Comparison of ENCODE assay signal across 23 cellular contexts in genomic region chr7:117220836-117221235, GRCh38.
DNase-seq lines count a peak whose midpoint lies in the region; ATAC-seq, FAIRE-seq and TF ChIP-seq lines count a peak whose summit lies in the region.
"Had no signal": no experiment of that assay in that cellular context is flagged by ENCODE, and none has a peak within 500 bp of the region (broad histone marks: within the 10 kb centered on the region; RNA-seq: fewer than 3 reads in every experiment).

No MANE protein-coding gene starts in this region.

- no peak overlapping the region for H3K4ac ChIP-seq in mesendoderm (ENCODE audit: low read depth, low read length)

- H3K9ac ChIP-seq in K562 (ENCODE audit: insufficient read depth in 1 of 2, low read depth in 2 of 2, low read length in 2 of 2) = no peak overlapping the region
- no peak overlapping the region for H3K9ac ChIP-seq in mesendoderm (ENCODE audit: low read length)
- H3K9ac ChIP-seq: KMS-11 had no signal

- H3K4me3 ChIP-seq in GM23338 = no peak overlapping the region
- H3K4me3 ChIP-seq in K562 = no peak overlapping the region
- H3K4me3 ChIP-seq in mesendoderm (ENCODE audit: low read length) = no peak overlapping the region
- no peak overlapping the region for H3K4me3 ChIP-seq in transverse colon
- H3K4me3 ChIP-seq: SJCRH30 had no signal

- no peaks in the 10 kb centered on the region for H4K20me1 ChIP-seq in GM23338 (replicated peaks; ENCODE audit: insufficient read depth)
- H4K20me1 ChIP-seq in K562 (replicated peaks; ENCODE audit: control insufficient read depth, insufficient read depth, low read length) = no peaks in the 10 kb centered on the region

- H3K79me2 ChIP-seq in GM23338 (replicated peaks; ENCODE audit: insufficient read depth) (no peaks in the 10 kb centered on the region), K562 (ENCODE audit: control insufficient read depth, insufficient read depth, low read length) (no peaks in the 10 kb centered on the region), mesendoderm (ENCODE audit: control insufficient read depth, insufficient read depth, low read length) (no peaks in the 10 kb centered on the region)

- H3K9me3 ChIP-seq in K562 (replicated peaks; ENCODE audit: control insufficient read depth, insufficient read depth, low read depth, low read length) (no peaks in the 10 kb centered on the region), transverse colon (no peaks in the 10 kb centered on the region)
- H3K9me3 ChIP-seq: SJCRH30 had no signal

- H3K27ac Mint-ChIP-seq in GM23338 = no peak overlapping the region
- H3K27ac Mint-ChIP-seq: B cell; CD8-positive, alpha-beta memory T cell had no signal

- peak; percentile 80 for ATAC-seq in GM23338
- ATAC-seq in K562 = peak; percentile 58
- no peak for ATAC-seq in GM18867 (IDR thresholded peaks at IDR 0.05; ENCODE audit: unreplicated experiment)
- no peak for ATAC-seq in GM18858 (IDR thresholded peaks at IDR 0.05; ENCODE audit: unreplicated experiment)
- ATAC-seq: PC-3, SK-N-SH treated with all-trans-retinoic acid at 6 μM for 48 hours had no signal

- H3K9me3 Mint-ChIP-seq in GM23338 = no peaks in the 10 kb centered on the region
- H3K9me3 Mint-ChIP-seq: CD14-positive monocyte; CD8-positive, alpha-beta memory T cell had no signal

- H3K23ac ChIP-seq in mesendoderm (ENCODE audit: low read length) = no peak overlapping the region

- 0 out of 4 replicates have a peak, but pooled peaks of 1 of the 2 experiments have one; percentile 3 for TF ChIP-seq RAD21 in K562 (CRISPR knock-in tag; conservative IDR thresholded peaks at IDR 0.05 in 1 of 2, IDR thresholded peaks at IDR 0.05 in 1 of 2)

- H3K79me1 ChIP-seq in mesendoderm (ENCODE audit: low read length) = no peaks in the 10 kb centered on the region

- TF ChIP-seq POLR2A in K562 (conservative IDR thresholded peaks at IDR 0.05) = no peak
- TF ChIP-seq POLR2A in transverse colon (IDR thresholded peaks at IDR 0.05) = no peak

- no peak overlapping the region for H2BK15ac ChIP-seq in mesendoderm (replicated peaks; ENCODE audit: low read depth)

- H3K9me1 ChIP-seq in K562 (ENCODE audit: control insufficient read depth, insufficient read depth, low read length) = no peaks in the 10 kb centered on the region

- TF ChIP-seq EP300 in K562 (IDR thresholded peaks at IDR 0.05; ENCODE audit: low read length) (no peak), transverse colon (IDR thresholded peaks at IDR 0.05; ENCODE audit: low read depth) (no peak)

- H3K4me2 ChIP-seq in GM23338 (no peak overlapping the region), K562 (ENCODE audit: insufficient read depth, low read length) (no peak overlapping the region), mesendoderm (ENCODE audit: low read length) (no peak overlapping the region)
- H3K4me2 ChIP-seq: KMS-11 had no signal

- TF ChIP-seq CTCF in GM23338 (conservative IDR thresholded peaks at IDR 0.05; ENCODE audit: low read depth in 2 of 2) (peak in 1 of 2 experiments; percentile 49; a peak in 2 of 4 replicates), K562 (IDR thresholded peaks at IDR 0.05 in 2 of 3, conservative IDR thresholded peaks at IDR 0.05 in 1 of 3; ENCODE audit: insufficient read depth in 2 of 3, low read depth in 1 of 3, low read length in 3 of 3) (no peak), transverse colon (IDR thresholded peaks at IDR 0.05) (no peak)

- DNase-seq in GM23338 (ENCODE audit: low spot score) (peak; percentile 47), HuH-7 (ENCODE audit: low spot score) (peak; percentile 12), K562 (ENCODE audit: extremely low read depth in 1 of 4, low spot score in 3 of 4) (no peak), mesendoderm (peak; percentile 14), transverse colon (no peak)
- DNase-seq: CD8-positive, alpha-beta memory T cell; DMS 273 treated with DMSO at 0.1 percent for 48 hours; DMS79 treated with DMSO at 0.1 percent for 48 hours; NCI-H1048; NCI-H1694; NCI-H2029 treated with DMSO at 0.1 percent for 48 hours; NCI-H2171; NCI-H82; NK-92 treated with Interleukin-12 subunit alpha and Interleukin-12 subunit beta, amount 100 ng/mL, for 24 hours; PC-3; SJCRH30; T-helper 2 cell had no signal

- no peak overlapping the region for H3K4me3 Mint-ChIP-seq in GM23338
- H3K4me3 Mint-ChIP-seq: B cell; CD14-positive monocyte; CD8-positive, alpha-beta memory T cell had no signal

- H3K4me1 Mint-ChIP-seq in GM23338 = peaks cover 1% of the 10 kb centered on the region
- H3K4me1 Mint-ChIP-seq: B cell; CD14-positive monocyte; CD8-positive, alpha-beta memory T cell had no signal

- no peak for FAIRE-seq in K562 (lab: Jason Lieb, UNC)

- no peak overlapping the region for H2AK5ac ChIP-seq in mesendoderm (ENCODE audit: low read length)

- H3K18ac ChIP-seq in mesendoderm (ENCODE audit: low read length) = no peak overlapping the region

- H3K36me3 Mint-ChIP-seq in GM23338 (ENCODE audit: low read depth) = no peaks in the 10 kb centered on the region

- no peaks in the 10 kb centered on the region for H3K4me1 ChIP-seq in GM23338 (ENCODE audit: insufficient read depth)
- no peaks in the 10 kb centered on the region for H3K4me1 ChIP-seq in K562 (replicated peaks in 1 of 2; ENCODE audit: control insufficient read depth in 2 of 2, insufficient read depth in 2 of 2, low read length in 2 of 2)
- peaks cover 2% of the 10 kb centered on the region for H3K4me1 ChIP-seq in mesendoderm (ENCODE audit: control insufficient read depth, low read depth, low read length)
- H3K4me1 ChIP-seq in transverse colon = no peaks in the 10 kb centered on the region
- H3K4me1 ChIP-seq: SJCRH30 had no signal

- POLR2A ChIA-PET in K562 (lab: Yijun Ruan, JAX) = no interaction called here

- in situ Hi-C loops in K562 (cut with MboI) (no loop called here), transverse colon (cut with MboI; ENCODE audit: low pct_ligation_motif_present in 1 of 4, low pct_unique_long_range_greater_than_20kb in 1 of 4, low sequenced_read_pairs in 3 of 4) (loop anchor here in 2 of 4 donors (25.0 kb wide), 3 partner anchors 491 to 991 kb away; partner anchors contain the start of gene ANKRD7 (in 1 of the 2))

- no peak overlapping the region for H4K5ac ChIP-seq in mesendoderm (ENCODE audit: low read length)

- H3K27me3 ChIP-seq in GM23338 (ENCODE audit: insufficient read depth) (no peaks in the 10 kb centered on the region), K562 (ENCODE audit: control insufficient read depth in 2 of 2, insufficient read depth in 2 of 2, low read length in 2 of 2) (no peaks in the 10 kb centered on the region), mesendoderm (ENCODE audit: insufficient read depth, low read length, poor library complexity) (no peaks in the 10 kb centered on the region), transverse colon (no peaks in the 10 kb centered on the region)
- H3K27me3 ChIP-seq: SJCRH30 had no signal

- H3K27ac ChIP-seq in GM23338 (ENCODE audit: low read depth) (no peak overlapping the region), K562 (ENCODE audit: extremely low read depth, low read depth, low read length) (no peak overlapping the region), mesendoderm (ENCODE audit: low read depth, low read length) (no peak overlapping the region), transverse colon (no peak overlapping the region)
- H3K27ac ChIP-seq: KMS-11, SJCRH30 had no signal

- intact Hi-C loops in K562 (cut with micrococcal nuclease) = no loop called here
- intact Hi-C loops in transverse colon (cut with DNase I; ENCODE audit: low total_unique reads) = no loop called here

- no peaks in the 10 kb centered on the region for H3F3A ChIP-seq in GM23338 (replicated peaks; ENCODE audit: low read depth)

- H2BK5ac ChIP-seq in mesendoderm (ENCODE audit: low read length) = no peak overlapping the region

- 0 out of 2 replicates have a peak, but pooled peaks cover 3% of the 10 kb centered on the region for H3K9me2 ChIP-seq in GM23338 (ENCODE audit: insufficient read depth)

- peaks cover 2% of the 10 kb centered on the region for H3K27me3 Mint-ChIP-seq in GM23338 (ENCODE audit: insufficient read depth, low read depth, poor library complexity)
- H3K27me3 Mint-ChIP-seq: B cell; CD8-positive, alpha-beta memory T cell had no signal

- no peak overlapping the region for H2BK120ac ChIP-seq in mesendoderm (ENCODE audit: low read depth, low read length)

- H3K56ac ChIP-seq in mesendoderm (ENCODE audit: low read length) = no peak overlapping the region

- H2AFZ ChIP-seq in GM23338 (no peak overlapping the region), K562 (ENCODE audit: low read depth, low read length) (no peak overlapping the region)

- no peaks in the 10 kb centered on the region for H3K36me3 ChIP-seq in GM23338 (ENCODE audit: insufficient read depth)
- H3K36me3 ChIP-seq in K562 (ENCODE audit: control insufficient read depth, insufficient read depth, low read length) = peaks cover 70% of the 10 kb centered on the region; the same call in 2 of the 3 replicates
- no peaks in the 10 kb centered on the region for H3K36me3 ChIP-seq in mesendoderm (ENCODE audit: control insufficient read depth, insufficient read depth, low read length)
- H3K36me3 ChIP-seq in transverse colon = no peaks in the 10 kb centered on the region

- CTCF ChIA-PET in K562 (lab: Yijun Ruan, JAX; ENCODE audit: low intra/inter-chr PET ratio) = no interaction called here

- WGBS in K562 (ENCODE audit: insufficient coverage, low coverage, missing lambda C conversion rate) = 59% methylated on average over 5 of the region's 5 CpGs
- no CpG with 5 or more reads among the region's 5 CpGs for WGBS in mesendoderm (ENCODE audit: extremely low coverage, insufficient coverage, low lambda C conversion rate)
- 76 to 80% methylated on average over 1 to 5 of the region's 5 CpGs for WGBS in transverse colon (ENCODE audit: low coverage in 1 of 2), 2 donors

- no TSS peak for BruUV-seq in K562 (replicated peaks; lab: Mats Ljungman, UMichigan)

- no peak overlapping the region for H4K8ac ChIP-seq in mesendoderm (ENCODE audit: low read depth, low read length)

TF ChIP-seq in K562, 482 proteins besides CTCF, POLR2A, EP300 and RAD21 (continues in another document):
- TF ChIP-seq TAF9B (IDR thresholded peaks at IDR 0.05; ENCODE audit: partially characterized antibody) (no peak), ZNF584 (CRISPR knock-in tag; IDR thresholded peaks at IDR 0.05; ENCODE audit: low read depth) (no peak)
- TF ChIP-seq, protein P1, sequence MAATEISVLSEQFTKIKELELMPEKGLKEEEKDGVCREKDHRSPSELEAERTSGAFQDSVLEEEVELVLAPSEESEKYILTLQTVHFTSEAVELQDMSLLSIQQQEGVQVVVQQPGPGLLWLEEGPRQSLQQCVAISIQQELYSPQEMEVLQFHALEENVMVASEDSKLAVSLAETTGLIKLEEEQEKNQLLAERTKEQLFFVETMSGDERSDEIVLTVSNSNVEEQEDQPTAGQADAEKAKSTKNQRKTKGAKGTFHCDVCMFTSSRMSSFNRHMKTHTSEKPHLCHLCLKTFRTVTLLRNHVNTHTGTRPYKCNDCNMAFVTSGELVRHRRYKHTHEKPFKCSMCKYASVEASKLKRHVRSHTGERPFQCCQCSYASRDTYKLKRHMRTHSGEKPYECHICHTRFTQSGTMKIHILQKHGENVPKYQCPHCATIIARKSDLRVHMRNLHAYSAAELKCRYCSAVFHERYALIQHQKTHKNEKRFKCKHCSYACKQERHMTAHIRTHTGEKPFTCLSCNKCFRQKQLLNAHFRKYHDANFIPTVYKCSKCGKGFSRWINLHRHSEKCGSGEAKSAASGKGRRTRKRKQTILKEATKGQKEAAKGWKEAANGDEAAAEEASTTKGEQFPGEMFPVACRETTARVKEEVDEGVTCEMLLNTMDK (IDR thresholded peaks at IDR 0.05; ENCODE audit: borderline replicate concordance, insufficient read depth, low read depth, low read length, poor library complexity, severe bottlenecking) = peak; percentile 30

Comparison
In these comparisons a context has a peak if more than half of its experiments do, and no peak if none do; other contexts are left out.
1. ATAC-seq: peak in GM23338 (single experiment) and K562 (single experiment); none in GM18867 (single experiment) and GM18858 (single experiment).
2. DNase-seq: peak in GM23338 (single experiment), HuH-7 (single experiment) and mesendoderm (single experiment); none in K562 (0 of 4) and transverse colon (single experiment).